22 cellular contexts compared by ENCODE assay signal in genomic region chr20:31838646-31839292, GRCh38. TPM values are rescaled to one million over a fixed set of nuclear protein-coding genes. Genes with fewer than 3 reads are reported as not detected.
DNase-seq lines count a peak whose midpoint lies in the region; ATAC-seq, FAIRE-seq and TF ChIP-seq lines count a peak whose summit lies in the region.
"Had no signal": no experiment of that assay in that cellular context is flagged by ENCODE, and none has a peak within 500 bp of the region (broad histone marks: within the 10 kb centered on the region; RNA-seq: fewer than 3 reads in every experiment).

No MANE protein-coding gene starts in this region.

- H3K9ac ChIP-seq in BLaER1 = no peak overlapping the region

- DNase-seq in HT1080 (ENCODE audit: low read depth) = peak; percentile 41
- DNase-seq in SJCRH30 = peak; percentile 52 to 59
- DNase-seq in fibroblast of pulmonary artery (ENCODE audit: low read depth) = peak; percentile 70
- no peak for DNase-seq in activated CD4-positive, alpha-beta T cell treated with anti-CD3 and anti-CD28 coated beads for 36 hours
- DNase-seq in mucosa of descending colon = no peak
- DNase-seq in GM19239 (ENCODE audit: insufficient read length, low spot score) = no peak
- DNase-seq: activated CD4-positive, alpha-beta T cell treated with anti-CD3 and anti-CD28 coated beads, Interleukin-2, amount 10 ng/mL, durations not matched to agents 24 days and 14 days; AML-193; caudate nucleus; DMS 273 treated with DMSO at 0.1 percent for 48 hours; lower lobe of right lung; natural killer cell; NCI-H2029 treated with DMSO at 0.1 percent for 48 hours; NCI-H524 treated with DMSO at 0.1 percent for 48 hours; psoas muscle; stimulated activated CD4-positive, alpha-beta T cell treated with anti-CD3 and anti-CD28 coated beads, Interleukin-15, amount 100 ng/mL, for 24 hours had no signal

- H3K27me3 Mint-ChIP-seq in activated CD4-positive, alpha-beta T cell treated with anti-CD3 and anti-CD28 coated beads for 36 hours = no peaks in the 10 kb centered on the region
- H3K27me3 Mint-ChIP-seq: activated CD4-positive, alpha-beta T cell treated with anti-CD3 and anti-CD28 coated beads, Interleukin-2, amount 10 ng/mL, durations not matched to agents 24 days and 14 days; activated naive CD4-positive, alpha-beta T cell treated with anti-CD3 and anti-CD28 coated beads, Interleukin-2, amount 50 U/mL, for 24 hours had no signal

- H3K27ac ChIP-seq in BLaER1 (no peak overlapping the region), SJCRH30 (no peak overlapping the region; the same call in 1 of the 2 replicates)
- H3K27ac ChIP-seq: lower lobe of right lung, vagina had no signal

- H3K9me3 ChIP-seq in BLaER1 (no peaks in the 10 kb centered on the region), SJCRH30 (replicated peaks) (no peaks in the 10 kb centered on the region), mucosa of descending colon (no peaks in the 10 kb centered on the region)
- H3K9me3 ChIP-seq: lower lobe of right lung, psoas muscle, vagina had no signal

- intact Hi-C loops in activated CD4-positive, alpha-beta T cell treated with anti-CD3 and anti-CD28 coated beads for 36 hours (cut with DNase I, micrococcal nuclease) = no loop called here
- intact Hi-C loops in mucosa of descending colon (cut with DNase I, micrococcal nuclease) = no loop called here

- TF ChIP-seq CTCF in fibroblast of pulmonary artery (IDR thresholded peaks at IDR 0.05; ENCODE audit: low read length, missing control alignments) (no peak), mucosa of descending colon (IDR thresholded peaks at IDR 0.05) (no peak)

- no peak for ATAC-seq in activated CD4-positive, alpha-beta T cell treated with anti-CD3 and anti-CD28 coated beads for 36 hours
- ATAC-seq in mucosa of descending colon = no peak
- no peak for ATAC-seq in GM18868 (IDR thresholded peaks at IDR 0.05; ENCODE audit: unreplicated experiment)
- ATAC-seq: lower lobe of right lung, natural killer cell, psoas muscle had no signal

- POLR2A ChIA-PET in activated CD4-positive, alpha-beta T cell treated with anti-CD3 and anti-CD28 coated beads for 36 hours (lab: Charles Lee) = no interaction called here

- H3K4me3 ChIP-seq in BLaER1 = no peak overlapping the region
- no peak overlapping the region for H3K4me3 ChIP-seq in SJCRH30
- H3K4me3 ChIP-seq in fibroblast of pulmonary artery (replicated peaks; ENCODE audit: low read depth, low read length) = no peak overlapping the region
- H3K4me3 ChIP-seq in mucosa of descending colon = no peak overlapping the region
- H3K4me3 ChIP-seq: lower lobe of right lung, psoas muscle, vagina had no signal

- no peak for FAIRE-seq in GM19239 (lab: Jason Lieb, UNC)
- FAIRE-seq: frontal cortex had no signal

- H3K4me3 Mint-ChIP-seq in activated CD4-positive, alpha-beta T cell treated with anti-CD3 and anti-CD28 coated beads for 36 hours = no peak overlapping the region
- H3K4me3 Mint-ChIP-seq: activated CD4-positive, alpha-beta T cell treated with anti-CD3 and anti-CD28 coated beads, Interleukin-2, amount 10 ng/mL, durations not matched to agents 24 days and 14 days; activated naive CD4-positive, alpha-beta T cell treated with anti-CD3 and anti-CD28 coated beads, Interleukin-2, amount 50 U/mL, for 24 hours; natural killer cell; T-helper 2 cell treated with Interferon-gamma antibody and Interleukin-4, amounts not matched to agents 5 μg/mL and 100 μg/mL, for 36 hours had no signal

- no peak overlapping the region for H3K27ac Mint-ChIP-seq in activated CD4-positive, alpha-beta T cell treated with anti-CD3 and anti-CD28 coated beads for 36 hours
- H3K27ac Mint-ChIP-seq: activated CD4-positive, alpha-beta T cell treated with anti-CD3 and anti-CD28 coated beads, Interleukin-2, amount 10 ng/mL, durations not matched to agents 24 days and 14 days; activated naive CD4-positive, alpha-beta T cell treated with anti-CD3 and anti-CD28 coated beads, Interleukin-2, amount 50 U/mL, for 24 hours; natural killer cell; T-helper 2 cell treated with Interferon-gamma antibody and Interleukin-4, amounts not matched to agents 5 μg/mL and 100 μg/mL, for 36 hours had no signal

- H3K4me2 ChIP-seq in BLaER1 = peak overlapping the region; percentile 37

- CTCF ChIA-PET in activated CD4-positive, alpha-beta T cell treated with anti-CD3 and anti-CD28 coated beads for 36 hours (lab: Charles Lee) = interaction anchor here (0.6 to 1.4 kb wide), 6 partner anchors 11 to 929 kb away, joined by 3 to 8 read pairs (median 3); no protein-coding TSS in a partner anchor

- H4K20me1 ChIP-seq in BLaER1 = peaks cover 24% of the 10 kb centered on the region; the same call in 1 of the 2 replicates

- H3K27me3 ChIP-seq in BLaER1 (no peaks in the 10 kb centered on the region), SJCRH30 (no peaks in the 10 kb centered on the region)
- H3K27me3 ChIP-seq: vagina had no signal

- H3K4me1 ChIP-seq in BLaER1 (peaks cover 82% of the 10 kb centered on the region), SJCRH30 (peaks cover 90% of the 10 kb centered on the region), mucosa of descending colon (ENCODE audit: low read depth) (peaks cover 13% of the 10 kb centered on the region)

- H3K36me3 ChIP-seq in BLaER1 = no peaks in the 10 kb centered on the region
- no peaks in the 10 kb centered on the region for H3K36me3 ChIP-seq in SJCRH30
- no peaks in the 10 kb centered on the region for H3K36me3 ChIP-seq in mucosa of descending colon (ENCODE audit: low read depth)
- H3K36me3 ChIP-seq: lower lobe of right lung, vagina had no signal

- no peaks in the 10 kb centered on the region for H3K9me3 Mint-ChIP-seq in activated CD4-positive, alpha-beta T cell treated with anti-CD3 and anti-CD28 coated beads for 36 hours (ENCODE audit: low read depth)
- H3K9me3 Mint-ChIP-seq: activated CD4-positive, alpha-beta T cell treated with anti-CD3 and anti-CD28 coated beads, Interleukin-2, amount 10 ng/mL, durations not matched to agents 24 days and 14 days; activated naive CD4-positive, alpha-beta T cell treated with anti-CD3 and anti-CD28 coated beads, Interleukin-2, amount 50 U/mL, for 24 hours; natural killer cell; T-helper 2 cell treated with Interferon-gamma antibody and Interleukin-4, amounts not matched to agents 5 μg/mL and 100 μg/mL, for 36 hours had no signal

- no peaks in the 10 kb centered on the region for H3K36me3 Mint-ChIP-seq in activated CD4-positive, alpha-beta T cell treated with anti-CD3 and anti-CD28 coated beads for 36 hours (ENCODE audit: low read depth)
- H3K36me3 Mint-ChIP-seq: activated naive CD4-positive, alpha-beta T cell treated with anti-CD3 and anti-CD28 coated beads, Interleukin-2, amount 50 U/mL, for 24 hours; natural killer cell had no signal

- peaks cover 5% of the 10 kb centered on the region for H3K4me1 Mint-ChIP-seq in activated CD4-positive, alpha-beta T cell treated with anti-CD3 and anti-CD28 coated beads for 36 hours
- H3K4me1 Mint-ChIP-seq: activated naive CD4-positive, alpha-beta T cell treated with anti-CD3 and anti-CD28 coated beads, Interleukin-2, amount 50 U/mL, for 24 hours had no signal

RNA-seq across cellular contexts. Expression of gene FOXS1, which starts 6.6 kb away (rescaled TPM):
- 0.17 and 0.35 TPM in 2 replicates for total RNA-seq in HT1080 (2014; rRNA removed; shearing (Covaris generic))
- 0.15 and 0.73 TPM in 2 replicates for polyA plus RNA-seq in HT1080 (2015; cell fraction: cytosol; rRNA removed)
- polyA plus RNA-seq in HT1080 (2015; cell fraction: nucleus; rRNA removed) = 0.25 and 0.51 TPM in 2 replicates
- total RNA-seq in SJCRH30 (2014; rRNA removed; shearing (Covaris generic)) = 55.5 and 69.0 TPM in 2 replicates
- not detected for total RNA-seq in activated CD4-positive, alpha-beta T cell treated with anti-CD3 and anti-CD28 coated beads for 36 hours
- under 1 TPM in 1 of 3 donors, not detected in 2; 0.60 TPM for total RNA-seq in mucosa of descending colon
- total RNA-seq: activated CD4-positive, alpha-beta T cell treated with anti-CD3 and anti-CD28 coated beads, Interleukin-2, amount 10 ng/mL, durations not matched to agents 24 days and 14 days; natural killer cell; vagina had no signal

RNA-seq across cellular contexts. Expression of gene MYLK2, which starts 19.6 kb away (rescaled TPM):
- total RNA-seq in HT1080 (2014; rRNA removed; shearing (Covaris generic)) = 0.70 and 1.0 TPM in 2 replicates
- polyA plus RNA-seq in HT1080 (2015; cell fraction: cytosol; rRNA removed) = 0.61 and 1.3 TPM in 2 replicates
- polyA plus RNA-seq in HT1080 (2015; cell fraction: nucleus; rRNA removed) = 1.4 and 1.9 TPM in 2 replicates
- 3.1 and 3.5 TPM in 2 replicates for total RNA-seq in SJCRH30 (2014; rRNA removed; shearing (Covaris generic))
- under 1 TPM; 0.39 TPM for total RNA-seq in activated CD4-positive, alpha-beta T cell treated with anti-CD3 and anti-CD28 coated beads for 36 hours
- total RNA-seq in mucosa of descending colon = under 1 TPM in 2 of 3 donors, not detected in 1; 0.09 to 0.31 TPM
- total RNA-seq: lower lobe of right lung, vagina had no signal

RNA-seq across cellular contexts. Expression of gene DUSP15, which starts 31.6 kb away (rescaled TPM):
- 0.30 TPM in 1 of 2 replicates, not detected in the other for total RNA-seq in HT1080 (2014; rRNA removed; shearing (Covaris generic))
- polyA plus RNA-seq in HT1080 (2015; cell fraction: cytosol; rRNA removed) = 0.30 TPM in 1 of 2 replicates, not detected in the other
- 0.29 TPM in 1 of 2 replicates, not detected in the other for polyA plus RNA-seq in HT1080 (2015; cell fraction: nucleus; rRNA removed)
- total RNA-seq in SJCRH30 (2014; rRNA removed; shearing (Covaris generic)) = 2.5 and 2.9 TPM in 2 replicates
- not detected for total RNA-seq in activated CD4-positive, alpha-beta T cell treated with anti-CD3 and anti-CD28 coated beads for 36 hours
- 1 to 10 TPM in 1 of 3 donors, under 1 TPM in 1, not detected in 1; 0.58 to 1.7 TPM for total RNA-seq in mucosa of descending colon
- total RNA-seq: activated CD4-positive, alpha-beta T cell treated with anti-CD3 and anti-CD28 coated beads, Interleukin-2, amount 10 ng/mL, durations not matched to agents 24 days and 14 days; natural killer cell had no signal

RNA-seq across cellular contexts. Expression of gene TTLL9, which starts 31.7 kb away (rescaled TPM):
- total RNA-seq in HT1080 (2014; rRNA removed; shearing (Covaris generic)) = not detected in 2 replicates
- polyA plus RNA-seq in HT1080 (2015; cell fraction: cytosol; rRNA removed) = 0.06 TPM in 1 of 2 replicates, not detected in the other
- polyA plus RNA-seq in HT1080 (2015; cell fraction: nucleus; rRNA removed) = 0.17 TPM in 1 of 2 replicates, not detected in the other
- 0.05 TPM in 1 of 2 replicates, not detected in the other for total RNA-seq in SJCRH30 (2014; rRNA removed; shearing (Covaris generic))
- total RNA-seq in activated CD4-positive, alpha-beta T cell treated with anti-CD3 and anti-CD28 coated beads for 36 hours = not detected
- total RNA-seq in mucosa of descending colon = under 1 TPM in 1 of 3 donors, not detected in 2; 0.25 TPM
- total RNA-seq: activated CD4-positive, alpha-beta T cell treated with anti-CD3 and anti-CD28 coated beads, Interleukin-2, amount 10 ng/mL, durations not matched to agents 24 days and 14 days; natural killer cell; psoas muscle; vagina had no signal

Comparison
In these comparisons a context has a peak if more than half of its experiments do, and no peak if none do; other contexts are left out.
1. DNase-seq: peak in HT1080 (single experiment), SJCRH30 (2 of 2) and fibroblast of pulmonary artery (single experiment); none in activated CD4-positive, alpha-beta T cell treated with anti-CD3 and anti-CD28 coated beads for 36 hours (single experiment), mucosa of descending colon (0 of 3) and GM19239 (single experiment).
2. RNA of gene FOXS1, which starts 6.6 kb away (total RNA-seq): 55.5 to 69.0 TPM in SJCRH30; 0.17 to 0.35 TPM in HT1080, 0.60 TPM in mucosa of descending colon and not detected in activated CD4-positive, alpha-beta T cell treated with anti-CD3 and anti-CD28 coated beads for 36 hours; every median in the first group is over 10 times any median in the second.